7 cellular contexts compared by ENCODE assay signal in genomic region chr12:2959194-2959507, GRCh38. TPM values are rescaled to one million over a fixed set of nuclear protein-coding genes. Genes with fewer than 3 reads are reported as not detected.
DNase-seq lines count a peak whose midpoint lies in the region; ATAC-seq and TF ChIP-seq lines count a peak whose summit lies in the region.

Gene TEAD4 (plus strand): TSS chr12:2959397.

- H3K9ac ChIP-seq in neural cell (ENCODE audit: low read length) = peak within 1 kb of the TSS; percentile 50

- no peak for TF ChIP-seq EP300 in neural cell (conservative IDR thresholded peaks at IDR 0.05; ENCODE audit: poor library complexity, severe bottlenecking)

- no peak for TF ChIP-seq CTCF in activated B cell treated with CpG ODN at 0.5 μM for 24 hours (IDR thresholded peaks at IDR 0.05)
- TF ChIP-seq CTCF in fibroblast of the aortic adventitia (IDR thresholded peaks at IDR 0.05; ENCODE audit: insufficient read depth, low read length) = no peak
- no peak for TF ChIP-seq CTCF in neural cell (IDR thresholded peaks at IDR 0.05; ENCODE audit: poor library complexity, severe bottlenecking)

- DNase-seq in G401 (ENCODE audit: low spot score) = no peak
- peak; percentile 68 for DNase-seq in LHCN-M2 (ENCODE audit: low read depth)
- no peak for DNase-seq in activated B cell treated with CpG ODN at 0.5 μM for 24 hours
- DNase-seq in fibroblast of the aortic adventitia (ENCODE audit: low read depth) = peak; percentile 74
- DNase-seq in amygdala (lab: John Stamatoyannopoulos, UW) = no peak

- CTCF ChIA-PET in activated B cell treated with CpG ODN at 0.5 μM for 24 hours (lab: Charles Lee) = no interaction called here

- TF ChIP-seq RAD21 in neural cell (conservative IDR thresholded peaks at IDR 0.05) = no peak

- peak within 1 kb of the TSS; percentile 14 for H2AFZ ChIP-seq in neural cell (ENCODE audit: low read depth, low read length)

- H3K27me3 Mint-ChIP-seq in activated B cell treated with CpG ODN at 0.5 μM for 24 hours = peaks cover 49% of the 10 kb centered on the region

- no peaks in the 10 kb centered on the region for H3F3A ChIP-seq in neural cell (ENCODE audit: insufficient read depth, low read length, poor library complexity, severe bottlenecking)

- peak within 1 kb of the TSS; percentile 76 for H3K4me3 Mint-ChIP-seq in activated B cell treated with CpG ODN at 0.5 μM for 24 hours

- POLR2A ChIA-PET in activated B cell treated with CpG ODN at 0.5 μM for 24 hours (lab: Charles Lee) = no interaction called here

- H3K9me3 ChIP-seq in neural cell (ENCODE audit: low read length) = no peaks in the 10 kb centered on the region

- peak within 1 kb of the TSS; percentile 31 for H3K4me2 ChIP-seq in neural cell (ENCODE audit: low read length)

- ATAC-seq in activated B cell treated with CpG ODN at 0.5 μM for 24 hours (ENCODE audit: low read depth) = no peak
- no peak for ATAC-seq in HG03159 (IDR thresholded peaks at IDR 0.05; ENCODE audit: unreplicated experiment)

- H3K27me3 ChIP-seq in neural cell (ENCODE audit: insufficient read depth, low read depth, low read length) = peaks cover 44% of the 10 kb centered on the region

- no peaks in the 10 kb centered on the region for H3K36me3 Mint-ChIP-seq in activated B cell treated with CpG ODN at 0.5 μM for 24 hours (ENCODE audit: low read depth)

- H3K4me3 ChIP-seq in fibroblast of the aortic adventitia (ENCODE audit: low read depth, low read length) (peak within 1 kb of the TSS; percentile 80), neural cell (ENCODE audit: low read length) (peak within 1 kb of the TSS; percentile 71)

- no peaks in the 10 kb centered on the region for H3K9me2 ChIP-seq in neural cell (ENCODE audit: insufficient read depth, low read length)

- no peaks in the 10 kb centered on the region for H4K20me1 ChIP-seq in neural cell (ENCODE audit: insufficient read depth)

- H3K9me3 Mint-ChIP-seq in activated B cell treated with CpG ODN at 0.5 μM for 24 hours = no peaks in the 10 kb centered on the region

- H3K4me1 Mint-ChIP-seq in activated B cell treated with CpG ODN at 0.5 μM for 24 hours = peaks cover 17% of the 10 kb centered on the region

- no peak within 1 kb of the TSS for H3K27ac Mint-ChIP-seq in activated B cell treated with CpG ODN at 0.5 μM for 24 hours

- in situ Hi-C loops in G401 (cut with HindIII; ENCODE audit: low sequenced_read_pairs) = no loop called here

- H3K27ac ChIP-seq in neural cell (ENCODE audit: low read length) = no peak within 1 kb of the TSS

- intact Hi-C loops in activated B cell treated with CpG ODN at 0.5 μM for 24 hours (cut with micrococcal nuclease) = no loop called here

- no peaks in the 10 kb centered on the region for H3K79me2 ChIP-seq in neural cell (replicated peaks; ENCODE audit: insufficient read depth, low read length)

- H3K36me3 ChIP-seq in neural cell (ENCODE audit: insufficient read depth, low read length) = no peaks in the 10 kb centered on the region

TF ChIP-seq in neural cell, 6 proteins besides CTCF, POLR2A, EP300 and RAD21:
- TF ChIP-seq TAF1 (IDR thresholded peaks at IDR 0.05; ENCODE audit: low read depth) = no peak
- TF ChIP-seq, protein P1, sequence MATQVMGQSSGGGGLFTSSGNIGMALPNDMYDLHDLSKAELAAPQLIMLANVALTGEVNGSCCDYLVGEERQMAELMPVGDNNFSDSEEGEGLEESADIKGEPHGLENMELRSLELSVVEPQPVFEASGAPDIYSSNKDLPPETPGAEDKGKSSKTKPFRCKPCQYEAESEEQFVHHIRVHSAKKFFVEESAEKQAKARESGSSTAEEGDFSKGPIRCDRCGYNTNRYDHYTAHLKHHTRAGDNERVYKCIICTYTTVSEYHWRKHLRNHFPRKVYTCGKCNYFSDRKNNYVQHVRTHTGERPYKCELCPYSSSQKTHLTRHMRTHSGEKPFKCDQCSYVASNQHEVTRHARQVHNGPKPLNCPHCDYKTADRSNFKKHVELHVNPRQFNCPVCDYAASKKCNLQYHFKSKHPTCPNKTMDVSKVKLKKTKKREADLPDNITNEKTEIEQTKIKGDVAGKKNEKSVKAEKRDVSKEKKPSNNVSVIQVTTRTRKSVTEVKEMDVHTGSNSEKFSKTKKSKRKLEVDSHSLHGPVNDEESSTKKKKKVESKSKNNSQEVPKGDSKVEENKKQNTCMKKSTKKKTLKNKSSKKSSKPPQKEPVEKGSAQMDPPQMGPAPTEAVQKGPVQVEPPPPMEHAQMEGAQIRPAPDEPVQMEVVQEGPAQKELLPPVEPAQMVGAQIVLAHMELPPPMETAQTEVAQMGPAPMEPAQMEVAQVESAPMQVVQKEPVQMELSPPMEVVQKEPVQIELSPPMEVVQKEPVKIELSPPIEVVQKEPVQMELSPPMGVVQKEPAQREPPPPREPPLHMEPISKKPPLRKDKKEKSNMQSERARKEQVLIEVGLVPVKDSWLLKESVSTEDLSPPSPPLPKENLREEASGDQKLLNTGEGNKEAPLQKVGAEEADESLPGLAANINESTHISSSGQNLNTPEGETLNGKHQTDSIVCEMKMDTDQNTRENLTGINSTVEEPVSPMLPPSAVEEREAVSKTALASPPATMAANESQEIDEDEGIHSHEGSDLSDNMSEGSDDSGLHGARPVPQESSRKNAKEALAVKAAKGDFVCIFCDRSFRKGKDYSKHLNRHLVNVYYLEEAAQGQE (IDR thresholded peaks at IDR 0.05; ENCODE audit: borderline replicate concordance) = no peak
- TF ChIP-seq EZH2 (IDR thresholded peaks at IDR 0.05; ENCODE audit: borderline replicate concordance, insufficient read depth, low read length, poor library complexity, severe bottlenecking) = no peak
- TF ChIP-seq POLR2AphosphoS5 (IDR thresholded peaks at IDR 0.05) = no peak
- no peak for TF ChIP-seq MXI1 (conservative IDR thresholded peaks at IDR 0.05; ENCODE audit: poor library complexity, severe bottlenecking)
- no peak for TF ChIP-seq SMC3 (conservative IDR thresholded peaks at IDR 0.05; ENCODE audit: poor library complexity)
TF ChIP-seq in neural cell: peak in this region for 0.

RNA-seq across cellular contexts. Expression of gene TEAD4, which starts in this region (rescaled TPM):
- total RNA-seq in G401 (2014; rRNA removed; shearing (Covaris generic)) = 34.3 and 35.9 TPM in 2 replicates
- total RNA-seq in LHCN-M2 (2014; rRNA removed) (31.3 and 43.6 TPM in 2 replicates), activated B cell treated with CpG ODN at 0.5 μM for 24 hours (0.27 TPM in 1 of 2 replicates, not detected in the other), fibroblast of the aortic adventitia (ENCODE audit: low replicate concordance) (14.6 and 18.9 TPM in 2 replicates)
- 42.0 TPM for polyA plus RNA-seq in LHCN-M2 (2012)
- polyA plus RNA-seq in neural cell = 1.5 and 1.6 TPM in 2 replicates
- polyA minus RNA-seq in neural cell = 1.2 and 1.7 TPM in 2 replicates

Comparison
In these comparisons a context has a peak if more than half of its experiments do, and no peak if none do; other contexts are left out.
1. RNA of gene TEAD4 (total RNA-seq): 31.3 to 43.6 TPM in LHCN-M2, 34.3 to 35.9 TPM in G401 and 14.6 to 18.9 TPM in fibroblast of the aortic adventitia; 0.27 TPM in activated B cell treated with CpG ODN at 0.5 μM for 24 hours; every median in the first group is over 10 times any median in the second.
2. DNase-seq: peak in LHCN-M2 (single experiment) and fibroblast of the aortic adventitia (single experiment); none in G401 (single experiment), activated B cell treated with CpG ODN at 0.5 μM for 24 hours (single experiment) and amygdala (0 of 56).